12 cellular contexts compared by ENCODE assay signal in genomic region chr11:64799925-64800632, GRCh38. TPM values are rescaled to one million over a fixed set of nuclear protein-coding genes. Genes with fewer than 3 reads are reported as not detected.
DNase-seq lines count a peak whose midpoint lies in the region; ATAC-seq, FAIRE-seq and TF ChIP-seq lines count a peak whose summit lies in the region.
"Had no signal": no experiment of that assay in that cellular context is flagged by ENCODE, and none has a peak within 500 bp of the region (broad histone marks: within the 10 kb centered on the region; RNA-seq: fewer than 3 reads in every experiment).

No MANE protein-coding gene starts in this region.

- H3K4me3 Mint-ChIP-seq in CD14-positive monocyte: no peak overlapping the region
- H3K4me3 Mint-ChIP-seq in naive B cell: peak overlapping the region; percentile 63 to 90 (median 87)

- TF ChIP-seq POLR2A in GM12891 (IDR thresholded peaks at IDR 0.05; ENCODE audit: low read depth, low read length) (no peak), esophagus squamous epithelium (IDR thresholded peaks at IDR 0.05) (no peak)

- H3K36me3 Mint-ChIP-seq in CD14-positive monocyte (peaks cover 26 to 42% of the 10 kb centered on the region in 2 donors), naive B cell (peaks cover 4 to 8% of the 10 kb centered on the region in 2 donors)

- H3K4me1 ChIP-seq in esophagus squamous epithelium: peaks cover 21 to 37% (median 24%) of the 10 kb centered on the region in 3 donors

- H3K4me1 Mint-ChIP-seq in CD14-positive monocyte (peaks cover 50% of the 10 kb centered on the region), naive B cell (peaks cover 37 to 65% (median 56%) of the 10 kb centered on the region in 3 donors)

- H3K9me3 ChIP-seq in esophagus squamous epithelium: no peaks in the 10 kb centered on the region

- H3K4me3 ChIP-seq in esophagus squamous epithelium: no peak overlapping the region

- H3K27me3 ChIP-seq in esophagus squamous epithelium: no peaks in the 10 kb centered on the region

- no peak for ATAC-seq in naive B cell (ENCODE audit: low read depth in 2 of 2)
- ATAC-seq: sciatic nerve had no signal

- H3K27me3 Mint-ChIP-seq in CD14-positive monocyte (ENCODE audit: low read depth in 3 of 3) (peaks cover 0 to 3% (median 2%) of the 10 kb centered on the region in 3 donors), naive B cell (no peaks in the 10 kb centered on the region)
- H3K27me3 Mint-ChIP-seq: activated CD4-positive, alpha-beta T cell treated with anti-CD3 and anti-CD28 coated beads, Interleukin-2, amount 10 ng/mL, durations not matched to agents 7 days and 5 days had no signal

- H3K9me3 Mint-ChIP-seq in CD14-positive monocyte: peaks cover 0 to 3% (median 0%) of the 10 kb centered on the region in 7 donors
- no peaks in the 10 kb centered on the region for H3K9me3 Mint-ChIP-seq in naive B cell
- H3K9me3 Mint-ChIP-seq: activated CD4-positive, alpha-beta T cell treated with anti-CD3 and anti-CD28 coated beads, Interleukin-2, amount 10 ng/mL, durations not matched to agents 7 days and 5 days had no signal

- H3K27ac ChIP-seq in VCaP (peak overlapping the region; percentile 9; the same call in 1 of the 2 replicates), esophagus squamous epithelium (no peak overlapping the region)

- intact Hi-C loops in CD14-positive monocyte (cut with micrococcal nuclease) (no loop called here), esophagus squamous epithelium (cut with DNase I) (no loop called here)

- FAIRE-seq in GM12891 (lab: Jason Lieb, UNC): peak; percentile 35

- H3K36me3 ChIP-seq in esophagus squamous epithelium: peaks cover 0 to 33% (median 4%) of the 10 kb centered on the region in 3 donors

- no peak for TF ChIP-seq CTCF in CD14-positive monocyte (IDR thresholded peaks at IDR 0.05)
- TF ChIP-seq CTCF in VCaP (conservative IDR thresholded peaks at IDR 0.05): no peak
- TF ChIP-seq CTCF in esophagus squamous epithelium (IDR thresholded peaks at IDR 0.05): no peak

- H3K27ac Mint-ChIP-seq in CD14-positive monocyte: peak overlapping the region in 5 of 7 donors; percentile 31 to 81 (median 57)
- peak overlapping the region; percentile 92 to 97 (median 95) for H3K27ac Mint-ChIP-seq in naive B cell

- DNase-seq in CD14-positive monocyte (ENCODE audit: low spot score) (no peak), GM12891 (ENCODE audit: insufficient read length, low spot score) (no peak), naive B cell (no peak), esophagus squamous epithelium (lab: John Stamatoyannopoulos, UW) (no peak), GF-D8 (lab: John Stamatoyannopoulos, UW) (no peak), NCI-H146 (lab: John Stamatoyannopoulos, UW) (no peak)
- DNase-seq: activated CD4-positive, alpha-beta T cell treated with anti-CD3 and anti-CD28 coated beads, Interleukin-2, amount 10 ng/mL, durations not matched to agents 7 days and 5 days; activated naive CD4-positive, alpha-beta T cell; COR-L47; MV-4-11 had no signal

- 63 to 80% methylated on average over 11 to 12 of the region's 15 CpGs for WGBS in esophagus squamous epithelium, 2 donors

TF ChIP-seq in GM12891, 5 proteins besides CTCF, POLR2A, EP300 and RAD21:
- no peak for TF ChIP-seq POU2F2 (IDR thresholded peaks at IDR 0.05; ENCODE audit: low read depth, low read length)
- TF ChIP-seq TAF1 (IDR thresholded peaks at IDR 0.05; ENCODE audit: low read depth, low read length): no peak
- no peak for TF ChIP-seq POLR2AphosphoS5 (IDR thresholded peaks at IDR 0.05; ENCODE audit: low read depth, low read length)
- TF ChIP-seq PAX5 (IDR thresholded peaks at IDR 0.05; ENCODE audit: insufficient read depth, low read length, severe bottlenecking): no peak
- no peak for TF ChIP-seq SPI1 (IDR thresholded peaks at IDR 0.05; ENCODE audit: low read depth, low read length)
TF ChIP-seq in GM12891: peak in this region for 0.

RNA-seq across cellular contexts. Expression of gene MAP4K2, which starts 2.9 kb away (rescaled TPM):
- polyA plus RNA-seq in CD14-positive monocyte: 10 to 100 TPM in 1 of 2 donors, 1 to 10 TPM in 1; 9.9 to 12.6 TPM
- 30.2 TPM for polyA plus RNA-seq in GM12891 (2012; ENCODE audit: low read depth, missing spikeins)
- polyA plus RNA-seq in naive B cell (ENCODE audit: low read depth in 6 of 6): 10 to 100 TPM; 29.8 to 65.0 (median 39.7) TPM
- 1 to 10 TPM; 3.6 to 9.0 (median 6.1) TPM for total RNA-seq in esophagus squamous epithelium

RNA-seq across cellular contexts. Expression of gene MEN1, which starts 10.3 kb away (rescaled TPM):
- polyA plus RNA-seq in CD14-positive monocyte (10 to 100 TPM in 1 of 2 donors, 1 to 10 TPM in 1; 9.4 to 10.0 TPM), naive B cell (ENCODE audit: low read depth in 6 of 6) (10 to 100 TPM; 12.3 to 49.5 (median 27.4) TPM)
- polyA plus RNA-seq in GM12891 (2012; ENCODE audit: low read depth, missing spikeins): 16.2 TPM
- 10 to 100 TPM; 14.9 to 23.3 (median 17.0) TPM for total RNA-seq in esophagus squamous epithelium

RNA-seq across cellular contexts. Expression of gene SF1, which starts 21.7 kb away (rescaled TPM):
- polyA plus RNA-seq in CD14-positive monocyte (10 to 100 TPM; 31.6 to 47.7 TPM), naive B cell (ENCODE audit: low read depth in 6 of 6) (100 to 1,000 TPM in 4 of 6 donors, 10 to 100 TPM in 2; 68.6 to 242 (median 132) TPM)
- polyA plus RNA-seq in GM12891 (2012; ENCODE audit: low read depth, missing spikeins): 141 TPM
- 100 to 1,000 TPM; 136 to 292 (median 223) TPM for total RNA-seq in esophagus squamous epithelium

RNA-seq across cellular contexts. Expression of gene PYGM, which starts 40.3 kb away (rescaled TPM):
- polyA plus RNA-seq in CD14-positive monocyte (under 1 TPM in 1 of 2 donors, not detected in 1; 0.05 TPM), naive B cell (ENCODE audit: low read depth in 6 of 6) (1 to 10 TPM in 5 of 6 donors, not detected in 1; 2.1 to 4.9 (median 2.2) TPM)
- 0.23 TPM for polyA plus RNA-seq in GM12891 (2012; ENCODE audit: low read depth, missing spikeins)
- total RNA-seq in esophagus squamous epithelium: under 1 TPM; 0.27 to 0.95 (median 0.39) TPM

RNA-seq across cellular contexts. Expression of gene CDC42BPG, which starts 44.4 kb away (rescaled TPM):
- polyA plus RNA-seq in CD14-positive monocyte: not detected
- 0.36 TPM for polyA plus RNA-seq in GM12891 (2012; ENCODE audit: low read depth, missing spikeins)
- polyA plus RNA-seq in naive B cell (ENCODE audit: low read depth in 6 of 6): under 1 TPM in 4 of 6 donors, not detected in 2; 0.17 to 0.57 (median 0.33) TPM
- total RNA-seq in esophagus squamous epithelium: 10 to 100 TPM; 16.4 to 48.5 (median 25.0) TPM

Comparison
In these comparisons a context has a peak if more than half of its experiments do, and no peak if none do; other contexts are left out.
1. H3K4me3 Mint-ChIP-seq: peak in naive B cell (8 of 8); none in CD14-positive monocyte (0 of 2).